In genomic region chr3:190289989-190290388, GRCh38 we compare ENCODE assay signal across 21 cellular contexts. TPM values are rescaled to one million over a fixed set of nuclear protein-coding genes. Genes with fewer than 3 reads are reported as not detected.
"Had no signal": no experiment of that assay in that cellular context is flagged by ENCODE, and none has a peak within 500 bp of the region (broad histone marks: within the 10 kb centered on the region; RNA-seq: fewer than 3 reads in every experiment).

No MANE protein-coding gene starts in this region.

- ATAC-seq: natural killer cell; right lobe of liver; stimulated activated memory B cell treated with anti-CD40 and anti-IgM and Interleukin-4, amounts not matched to agents 10 μg/mL and 1 μg/mL and 100 μg/mL, for 72 hours; stimulated activated naive CD8-positive, alpha-beta T cell treated with anti-CD3 and anti-CD28 coated beads, Interleukin-15, amount 100 ng/mL, for 72 hours had no signal

- H3K36me3 ChIP-seq: left ventricle myocardium inferior, ovary, right atrium auricular region, right lobe of liver, tibial nerve, uterus had no signal

- H3K9me3 ChIP-seq: ovary, right lobe of liver had no signal

- DNase-seq: islet precursor cell; left ventricle myocardium inferior; mesendoderm; naive B cell; natural killer cell; nephron progenitor cell; ovary; right lobe of liver; stimulated activated CD4-positive, alpha-beta T cell treated with anti-CD3 and anti-CD28 coated beads, Interleukin-1b, Interleukin-23, amount 100 ng/mL, for 48 hours; stimulated activated CD4-positive, alpha-beta T cell treated with anti-CD3 and anti-CD28 coated beads, Interleukin-2, amount 100 ng/mL, for 48 hours; stimulated activated CD4-positive, alpha-beta T cell treated with anti-CD3 and anti-CD28 coated beads, Interleukin-4, amount 100 ng/mL, for 4 hours; stimulated activated CD8-positive, alpha-beta memory T cell treated with anti-CD3 and anti-CD28 coated beads, Interleukin-4, amount 100 ng/mL, for 48 hours; stimulated activated naive CD4-positive, alpha-beta T cell treated with Interleukin-2 at 50 U/mL for 16 hours; stimulated activated naive CD8-positive, alpha-beta T cell treated with anti-CD3 and anti-CD28 coated beads, Interleukin-15, amount 100 ng/mL, for 72 hours; substantia nigra; uterus had no signal

- H3K27me3 ChIP-seq: ovary, right atrium auricular region, right lobe of liver, tibial nerve, uterus had no signal

- H3K4me3 ChIP-seq: left ventricle myocardium inferior, lung, ovary, right atrium auricular region, right lobe of liver, smooth muscle cell, tibial nerve, uterus had no signal

- H3K4me1 ChIP-seq: left ventricle myocardium inferior, right atrium auricular region, right lobe of liver, tibial nerve, uterus had no signal

- H3K4me2 ChIP-seq: smooth muscle cell had no signal

- H3K27ac ChIP-seq: left ventricle myocardium inferior, ovary, right atrium auricular region, right lobe of liver, tibial nerve, uterus had no signal

RNA-seq across cellular contexts. Expression of gene CLDN1, which starts 32.3 kb away (rescaled TPM):
- total RNA-seq: natural killer cell had no signal
